ENCODE assay signal across 1 cellular context in genomic region chr1:97084566-97084965, GRCh38.
TF ChIP-seq lines count a peak whose summit lies in the region.

No MANE protein-coding gene starts in this region.

TF ChIP-seq in GM23338, 12 proteins besides CTCF, POLR2A, EP300 and RAD21 (continued from another document):
- TF ChIP-seq, protein P1, sequence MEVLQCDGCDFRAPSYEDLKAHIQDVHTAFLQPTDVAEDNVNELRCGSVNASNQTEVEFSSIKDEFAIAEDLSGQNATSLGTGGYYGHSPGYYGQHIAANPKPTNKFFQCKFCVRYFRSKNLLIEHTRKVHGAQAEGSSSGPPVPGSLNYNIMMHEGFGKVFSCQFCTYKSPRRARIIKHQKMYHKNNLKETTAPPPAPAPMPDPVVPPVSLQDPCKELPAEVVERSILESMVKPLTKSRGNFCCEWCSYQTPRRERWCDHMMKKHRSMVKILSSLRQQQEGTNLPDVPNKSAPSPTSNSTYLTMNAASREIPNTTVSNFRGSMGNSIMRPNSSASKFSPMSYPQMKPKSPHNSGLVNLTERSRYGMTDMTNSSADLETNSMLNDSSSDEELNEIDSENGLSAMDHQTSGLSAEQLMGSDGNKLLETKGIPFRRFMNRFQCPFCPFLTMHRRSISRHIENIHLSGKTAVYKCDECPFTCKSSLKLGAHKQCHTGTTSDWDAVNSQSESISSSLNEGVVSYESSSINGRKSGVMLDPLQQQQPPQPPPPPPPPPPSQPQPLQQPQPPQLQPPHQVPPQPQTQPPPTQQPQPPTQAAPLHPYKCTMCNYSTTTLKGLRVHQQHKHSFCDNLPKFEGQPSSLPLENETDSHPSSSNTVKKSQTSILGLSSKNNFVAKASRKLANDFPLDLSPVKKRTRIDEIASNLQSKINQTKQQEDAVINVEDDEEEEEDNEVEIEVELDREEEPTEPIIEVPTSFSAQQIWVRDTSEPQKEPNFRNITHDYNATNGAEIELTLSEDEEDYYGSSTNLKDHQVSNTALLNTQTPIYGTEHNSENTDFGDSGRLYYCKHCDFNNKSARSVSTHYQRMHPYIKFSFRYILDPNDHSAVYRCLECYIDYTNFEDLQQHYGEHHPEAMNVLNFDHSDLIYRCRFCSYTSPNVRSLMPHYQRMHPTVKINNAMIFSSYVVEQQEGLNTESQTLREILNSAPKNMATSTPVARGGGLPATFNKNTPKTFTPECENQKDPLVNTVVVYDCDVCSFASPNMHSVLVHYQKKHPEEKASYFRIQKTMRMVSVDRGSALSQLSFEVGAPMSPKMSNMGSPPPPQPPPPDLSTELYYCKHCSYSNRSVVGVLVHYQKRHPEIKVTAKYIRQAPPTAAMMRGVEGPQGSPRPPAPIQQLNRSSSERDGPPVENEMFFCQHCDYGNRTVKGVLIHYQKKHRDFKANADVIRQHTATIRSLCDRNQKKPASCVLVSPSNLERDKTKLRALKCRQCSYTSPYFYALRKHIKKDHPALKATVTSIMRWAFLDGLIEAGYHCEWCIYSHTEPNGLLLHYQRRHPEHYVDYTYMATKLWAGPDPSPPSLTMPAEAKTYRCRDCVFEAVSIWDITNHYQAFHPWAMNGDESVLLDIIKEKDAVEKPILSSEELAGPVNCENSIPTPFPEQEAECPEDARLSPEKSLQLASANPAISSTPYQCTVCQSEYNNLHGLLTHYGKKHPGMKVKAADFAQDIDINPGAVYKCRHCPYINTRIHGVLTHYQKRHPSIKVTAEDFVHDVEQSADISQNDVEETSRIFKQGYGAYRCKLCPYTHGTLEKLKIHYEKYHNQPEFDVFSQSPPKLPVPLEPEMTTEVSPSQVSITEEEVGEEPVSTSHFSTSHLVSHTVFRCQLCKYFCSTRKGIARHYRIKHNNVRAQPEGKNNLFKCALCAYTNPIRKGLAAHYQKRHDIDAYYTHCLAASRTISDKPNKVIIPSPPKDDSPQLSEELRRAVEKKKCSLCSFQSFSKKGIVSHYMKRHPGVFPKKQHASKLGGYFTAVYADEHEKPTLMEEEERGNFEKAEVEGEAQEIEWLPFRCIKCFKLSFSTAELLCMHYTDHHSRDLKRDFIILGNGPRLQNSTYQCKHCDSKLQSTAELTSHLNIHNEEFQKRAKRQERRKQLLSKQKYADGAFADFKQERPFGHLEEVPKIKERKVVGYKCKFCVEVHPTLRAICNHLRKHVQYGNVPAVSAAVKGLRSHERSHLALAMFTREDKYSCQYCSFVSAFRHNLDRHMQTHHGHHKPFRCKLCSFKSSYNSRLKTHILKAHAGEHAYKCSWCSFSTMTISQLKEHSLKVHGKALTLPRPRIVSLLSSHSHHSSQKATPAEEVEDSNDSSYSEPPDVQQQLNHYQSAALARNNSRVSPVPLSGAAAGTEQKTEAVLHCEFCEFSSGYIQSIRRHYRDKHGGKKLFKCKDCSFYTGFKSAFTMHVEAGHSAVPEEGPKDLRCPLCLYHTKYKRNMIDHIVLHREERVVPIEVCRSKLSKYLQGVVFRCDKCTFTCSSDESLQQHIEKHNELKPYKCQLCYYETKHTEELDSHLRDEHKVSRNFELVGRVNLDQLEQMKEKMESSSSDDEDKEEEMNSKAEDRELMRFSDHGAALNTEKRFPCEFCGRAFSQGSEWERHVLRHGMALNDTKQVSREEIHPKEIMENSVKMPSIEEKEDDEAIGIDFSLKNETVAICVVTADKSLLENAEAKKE (CRISPR knock-in tag; IDR thresholded peaks at IDR 0.05) = no peak
- TF ChIP-seq EZH2phosphoT487 (IDR thresholded peaks at IDR 0.05; ENCODE audit: unreplicated experiment) (no peak), ZNF114 (CRISPR knock-in tag; IDR thresholded peaks at IDR 0.05) (no peak), JUNB (IDR thresholded peaks at IDR 0.05; ENCODE audit: unreplicated experiment) (no peak), NANOG (IDR thresholded peaks at IDR 0.05; ENCODE audit: borderline replicate concordance) (no peak), ZNF331 (CRISPR knock-in tag; IDR thresholded peaks at IDR 0.05; ENCODE audit: low read depth) (no peak), EZH2 (IDR thresholded peaks at IDR 0.05; ENCODE audit: low read depth, unreplicated experiment) (no peak)
- TF ChIP-seq, protein P2, sequence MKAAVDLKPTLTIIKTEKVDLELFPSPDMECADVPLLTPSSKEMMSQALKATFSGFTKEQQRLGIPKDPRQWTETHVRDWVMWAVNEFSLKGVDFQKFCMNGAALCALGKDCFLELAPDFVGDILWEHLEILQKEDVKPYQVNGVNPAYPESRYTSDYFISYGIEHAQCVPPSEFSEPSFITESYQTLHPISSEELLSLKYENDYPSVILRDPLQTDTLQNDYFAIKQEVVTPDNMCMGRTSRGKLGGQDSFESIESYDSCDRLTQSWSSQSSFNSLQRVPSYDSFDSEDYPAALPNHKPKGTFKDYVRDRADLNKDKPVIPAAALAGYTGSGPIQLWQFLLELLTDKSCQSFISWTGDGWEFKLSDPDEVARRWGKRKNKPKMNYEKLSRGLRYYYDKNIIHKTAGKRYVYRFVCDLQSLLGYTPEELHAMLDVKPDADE (IDR thresholded peaks at IDR 0.05) = no peak
